ENCODE assay signal across 1 cellular context in the genomic region with DNA sequence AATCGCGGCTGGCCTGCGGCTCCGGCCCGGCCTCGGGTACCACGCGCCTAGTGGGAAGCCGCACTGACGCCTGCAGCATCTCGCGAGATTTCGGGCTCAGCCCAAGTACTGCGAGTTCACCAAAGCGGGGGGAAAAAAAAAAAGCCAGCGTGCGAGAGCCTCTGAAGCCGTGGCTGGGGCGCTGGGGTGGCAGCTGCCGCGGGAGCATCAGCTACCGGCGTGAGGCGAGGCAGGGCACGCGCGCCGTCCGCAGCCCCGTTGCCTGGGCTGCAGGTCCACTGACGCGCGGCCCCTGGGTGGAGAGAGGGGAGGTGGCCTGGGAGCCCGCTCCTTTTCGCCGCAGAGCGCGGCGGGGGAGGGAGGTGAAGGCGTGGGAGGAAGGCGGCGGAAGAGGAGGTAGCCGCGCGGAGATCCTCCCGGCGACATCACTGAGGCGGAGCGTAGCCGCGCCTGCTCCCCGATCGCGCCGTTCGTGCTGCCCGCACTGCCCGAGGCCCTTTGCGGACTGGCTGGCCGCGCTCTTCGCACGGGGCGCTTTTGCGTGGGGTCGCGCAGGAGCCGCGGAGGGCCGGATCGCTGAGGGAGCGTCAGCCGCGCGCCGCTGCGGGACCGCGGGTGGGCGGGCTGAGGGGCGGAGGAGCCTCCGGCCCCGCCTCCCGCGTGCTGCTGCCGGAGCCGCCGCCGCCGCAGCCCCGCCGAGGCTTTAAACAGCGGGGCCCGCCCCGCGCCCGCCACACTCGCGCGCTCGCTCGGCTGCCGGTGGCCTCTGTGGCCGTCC.
TF ChIP-seq lines count a peak whose summit lies in the region.

A gene (plus strand): TSS at position 734 of the 778 bp plus-strand sequence. CDS start 189 bp downstream, outside the sequence.

TF ChIP-seq in K562, 482 proteins besides CTCF, POLR2A, EP300 and RAD21 (continued from another document and continues in another):
- TF ChIP-seq, protein P1, sequence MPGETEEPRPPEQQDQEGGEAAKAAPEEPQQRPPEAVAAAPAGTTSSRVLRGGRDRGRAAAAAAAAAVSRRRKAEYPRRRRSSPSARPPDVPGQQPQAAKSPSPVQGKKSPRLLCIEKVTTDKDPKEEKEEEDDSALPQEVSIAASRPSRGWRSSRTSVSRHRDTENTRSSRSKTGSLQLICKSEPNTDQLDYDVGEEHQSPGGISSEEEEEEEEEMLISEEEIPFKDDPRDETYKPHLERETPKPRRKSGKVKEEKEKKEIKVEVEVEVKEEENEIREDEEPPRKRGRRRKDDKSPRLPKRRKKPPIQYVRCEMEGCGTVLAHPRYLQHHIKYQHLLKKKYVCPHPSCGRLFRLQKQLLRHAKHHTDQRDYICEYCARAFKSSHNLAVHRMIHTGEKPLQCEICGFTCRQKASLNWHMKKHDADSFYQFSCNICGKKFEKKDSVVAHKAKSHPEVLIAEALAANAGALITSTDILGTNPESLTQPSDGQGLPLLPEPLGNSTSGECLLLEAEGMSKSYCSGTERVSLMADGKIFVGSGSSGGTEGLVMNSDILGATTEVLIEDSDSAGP (CRISPR knock-in tag; IDR thresholded peaks at IDR 0.05): peak; percentile 18; the same call in 1 of the 2 replicates
- TF ChIP-seq MCM5 (IDR thresholded peaks at IDR 0.05; ENCODE audit: low read depth) (no peak), BRCA1 (IDR thresholded peaks at IDR 0.05) (no peak), BRCA1 (CRISPR knock-in tag; IDR thresholded peaks at IDR 0.05) (no peak), IRF2 (CRISPR knock-in tag; IDR thresholded peaks at IDR 0.05) (no peak), ZNF217 (CRISPR knock-in tag; IDR thresholded peaks at IDR 0.05) (no peak), ZNF384 (IDR thresholded peaks at IDR 0.05; ENCODE audit: low read depth, low read length) (peak; percentile 96), KDM2B (CRISPR knock-in tag; IDR thresholded peaks at IDR 0.05) (0 out of 2 replicates have a peak, but pooled peaks have one; percentile 68), CXXC5 (CRISPR knock-in tag; IDR thresholded peaks at IDR 0.05) (peak; percentile 86), CHD4 (IDR thresholded peaks at IDR 0.05; ENCODE audit: insufficient read depth, insufficient replicate concordance, low read depth, low read length, poor library complexity, severe bottlenecking) (no peak), ETV1 (tag; conservative IDR thresholded peaks at IDR 0.05; ENCODE audit: low read depth) (no peak; the same call in 1 of the 2 replicates), PHTF2 (CRISPR knock-in tag; IDR thresholded peaks at IDR 0.05) (no peak), HDAC1 (IDR thresholded peaks at IDR 0.05) (peak in 1 of 2 experiments; percentile 89; a peak in 2 of 4 replicates), ZNF146 (CRISPR knock-in tag; IDR thresholded peaks at IDR 0.05; ENCODE audit: unreplicated experiment) (no peak), RCOR1 (IDR thresholded peaks at IDR 0.05; ENCODE audit: borderline replicate concordance in 1 of 2, low read depth in 2 of 2, low read length in 2 of 2) (peak in 1 of 2 experiments; percentile 10; a peak in 2 of 4 replicates), DMBX1 (CRISPR knock-in tag; IDR thresholded peaks at IDR 0.05; ENCODE audit: borderline replicate concordance) (no peak), CBX8 (IDR thresholded peaks at IDR 0.05; ENCODE audit: borderline replicate concordance, extremely low read depth, low read depth, low read length, poor library complexity, severe bottlenecking) (no peak), LEF1 (IDR thresholded peaks at IDR 0.05) (no peak), HMG20B (CRISPR knock-in tag; IDR thresholded peaks at IDR 0.05) (no peak), SLC30A9 (CRISPR knock-in tag; IDR thresholded peaks at IDR 0.05) (no peak), HNRNPLL (IDR thresholded peaks at IDR 0.05; ENCODE audit: low read depth, low read length, poor library complexity, severe bottlenecking) (peak; percentile 64), GATA2 (CRISPR knock-in tag; IDR thresholded peaks at IDR 0.05) (no peak), ZNF140 (CRISPR knock-in tag; IDR thresholded peaks at IDR 0.05) (no peak), ZNF12 (CRISPR knock-in tag; IDR thresholded peaks at IDR 0.05) (peak; percentile 38; the same call in 1 of the 2 replicates), TEAD1 (CRISPR knock-in tag; IDR thresholded peaks at IDR 0.05) (peak in 1 of 2 experiments; percentile 82; a peak in 2 of 4 replicates), TARDBP (IDR thresholded peaks at IDR 0.05) (0 out of 2 replicates have a peak, but pooled peaks have one; percentile 30)
- TF ChIP-seq, protein P2, sequence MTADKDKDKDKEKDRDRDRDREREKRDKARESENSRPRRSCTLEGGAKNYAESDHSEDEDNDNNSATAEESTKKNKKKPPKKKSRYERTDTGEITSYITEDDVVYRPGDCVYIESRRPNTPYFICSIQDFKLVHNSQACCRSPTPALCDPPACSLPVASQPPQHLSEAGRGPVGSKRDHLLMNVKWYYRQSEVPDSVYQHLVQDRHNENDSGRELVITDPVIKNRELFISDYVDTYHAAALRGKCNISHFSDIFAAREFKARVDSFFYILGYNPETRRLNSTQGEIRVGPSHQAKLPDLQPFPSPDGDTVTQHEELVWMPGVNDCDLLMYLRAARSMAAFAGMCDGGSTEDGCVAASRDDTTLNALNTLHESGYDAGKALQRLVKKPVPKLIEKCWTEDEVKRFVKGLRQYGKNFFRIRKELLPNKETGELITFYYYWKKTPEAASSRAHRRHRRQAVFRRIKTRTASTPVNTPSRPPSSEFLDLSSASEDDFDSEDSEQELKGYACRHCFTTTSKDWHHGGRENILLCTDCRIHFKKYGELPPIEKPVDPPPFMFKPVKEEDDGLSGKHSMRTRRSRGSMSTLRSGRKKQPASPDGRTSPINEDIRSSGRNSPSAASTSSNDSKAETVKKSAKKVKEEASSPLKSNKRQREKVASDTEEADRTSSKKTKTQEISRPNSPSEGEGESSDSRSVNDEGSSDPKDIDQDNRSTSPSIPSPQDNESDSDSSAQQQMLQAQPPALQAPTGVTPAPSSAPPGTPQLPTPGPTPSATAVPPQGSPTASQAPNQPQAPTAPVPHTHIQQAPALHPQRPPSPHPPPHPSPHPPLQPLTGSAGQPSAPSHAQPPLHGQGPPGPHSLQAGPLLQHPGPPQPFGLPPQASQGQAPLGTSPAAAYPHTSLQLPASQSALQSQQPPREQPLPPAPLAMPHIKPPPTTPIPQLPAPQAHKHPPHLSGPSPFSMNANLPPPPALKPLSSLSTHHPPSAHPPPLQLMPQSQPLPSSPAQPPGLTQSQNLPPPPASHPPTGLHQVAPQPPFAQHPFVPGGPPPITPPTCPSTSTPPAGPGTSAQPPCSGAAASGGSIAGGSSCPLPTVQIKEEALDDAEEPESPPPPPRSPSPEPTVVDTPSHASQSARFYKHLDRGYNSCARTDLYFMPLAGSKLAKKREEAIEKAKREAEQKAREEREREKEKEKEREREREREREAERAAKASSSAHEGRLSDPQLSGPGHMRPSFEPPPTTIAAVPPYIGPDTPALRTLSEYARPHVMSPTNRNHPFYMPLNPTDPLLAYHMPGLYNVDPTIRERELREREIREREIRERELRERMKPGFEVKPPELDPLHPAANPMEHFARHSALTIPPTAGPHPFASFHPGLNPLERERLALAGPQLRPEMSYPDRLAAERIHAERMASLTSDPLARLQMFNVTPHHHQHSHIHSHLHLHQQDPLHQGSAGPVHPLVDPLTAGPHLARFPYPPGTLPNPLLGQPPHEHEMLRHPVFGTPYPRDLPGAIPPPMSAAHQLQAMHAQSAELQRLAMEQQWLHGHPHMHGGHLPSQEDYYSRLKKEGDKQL (CRISPR knock-in tag; IDR thresholded peaks at IDR 0.05; ENCODE audit: borderline replicate concordance): no peak
- TF ChIP-seq, protein P3, sequence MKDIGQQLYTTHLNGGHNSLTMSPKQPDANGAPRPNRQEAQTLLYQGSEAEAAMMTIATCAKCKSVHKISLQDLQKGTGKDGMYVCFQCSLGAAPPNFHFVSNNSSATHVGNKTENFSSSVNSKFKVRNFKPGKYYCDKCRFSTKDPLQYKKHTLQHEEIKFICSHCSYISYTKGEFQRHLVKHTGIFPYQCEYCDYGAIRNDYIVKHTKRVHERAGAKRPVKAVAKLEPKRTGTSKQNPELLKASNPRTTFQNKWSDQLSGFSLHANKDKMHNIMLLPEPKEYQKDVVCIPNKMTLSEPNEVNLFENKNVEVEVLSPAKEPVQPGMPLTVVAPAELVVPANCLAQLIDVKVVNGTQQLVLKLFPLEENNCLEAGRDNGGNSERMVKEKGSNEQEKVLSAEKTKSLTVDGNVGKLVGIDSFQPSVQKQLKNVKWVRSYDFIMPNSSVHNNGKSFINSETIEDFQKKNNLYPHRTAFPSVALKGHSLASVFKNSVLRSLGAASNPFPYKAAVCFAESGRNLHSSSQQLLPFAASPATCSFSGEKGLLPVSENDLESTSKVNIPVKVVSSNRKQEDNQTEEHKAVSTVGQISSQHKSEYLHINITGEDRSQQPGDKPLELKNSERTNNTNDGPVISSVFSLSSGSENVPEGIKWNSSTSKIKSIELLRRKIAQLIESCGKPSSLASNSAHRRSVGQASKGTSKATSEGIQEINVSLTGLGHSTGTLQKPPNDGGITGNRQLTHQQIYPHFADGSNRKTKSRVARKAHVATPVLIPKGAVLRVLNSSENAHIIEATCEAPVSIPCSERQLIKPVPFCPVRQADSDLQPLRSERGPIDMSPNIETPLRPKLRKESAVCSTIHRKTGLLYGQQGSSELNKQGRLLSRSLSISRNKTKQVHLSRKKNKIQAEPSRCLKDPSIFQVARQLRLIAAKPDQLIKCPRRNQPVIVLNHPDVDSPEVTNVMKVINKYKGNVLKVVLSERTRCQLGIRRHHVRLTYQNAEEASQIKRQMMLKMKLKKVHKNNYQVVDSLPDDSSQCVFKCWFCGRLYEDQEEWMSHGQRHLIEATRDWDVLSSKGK (CRISPR knock-in tag; IDR thresholded peaks at IDR 0.05): no peak
- TF ChIP-seq, protein P4, sequence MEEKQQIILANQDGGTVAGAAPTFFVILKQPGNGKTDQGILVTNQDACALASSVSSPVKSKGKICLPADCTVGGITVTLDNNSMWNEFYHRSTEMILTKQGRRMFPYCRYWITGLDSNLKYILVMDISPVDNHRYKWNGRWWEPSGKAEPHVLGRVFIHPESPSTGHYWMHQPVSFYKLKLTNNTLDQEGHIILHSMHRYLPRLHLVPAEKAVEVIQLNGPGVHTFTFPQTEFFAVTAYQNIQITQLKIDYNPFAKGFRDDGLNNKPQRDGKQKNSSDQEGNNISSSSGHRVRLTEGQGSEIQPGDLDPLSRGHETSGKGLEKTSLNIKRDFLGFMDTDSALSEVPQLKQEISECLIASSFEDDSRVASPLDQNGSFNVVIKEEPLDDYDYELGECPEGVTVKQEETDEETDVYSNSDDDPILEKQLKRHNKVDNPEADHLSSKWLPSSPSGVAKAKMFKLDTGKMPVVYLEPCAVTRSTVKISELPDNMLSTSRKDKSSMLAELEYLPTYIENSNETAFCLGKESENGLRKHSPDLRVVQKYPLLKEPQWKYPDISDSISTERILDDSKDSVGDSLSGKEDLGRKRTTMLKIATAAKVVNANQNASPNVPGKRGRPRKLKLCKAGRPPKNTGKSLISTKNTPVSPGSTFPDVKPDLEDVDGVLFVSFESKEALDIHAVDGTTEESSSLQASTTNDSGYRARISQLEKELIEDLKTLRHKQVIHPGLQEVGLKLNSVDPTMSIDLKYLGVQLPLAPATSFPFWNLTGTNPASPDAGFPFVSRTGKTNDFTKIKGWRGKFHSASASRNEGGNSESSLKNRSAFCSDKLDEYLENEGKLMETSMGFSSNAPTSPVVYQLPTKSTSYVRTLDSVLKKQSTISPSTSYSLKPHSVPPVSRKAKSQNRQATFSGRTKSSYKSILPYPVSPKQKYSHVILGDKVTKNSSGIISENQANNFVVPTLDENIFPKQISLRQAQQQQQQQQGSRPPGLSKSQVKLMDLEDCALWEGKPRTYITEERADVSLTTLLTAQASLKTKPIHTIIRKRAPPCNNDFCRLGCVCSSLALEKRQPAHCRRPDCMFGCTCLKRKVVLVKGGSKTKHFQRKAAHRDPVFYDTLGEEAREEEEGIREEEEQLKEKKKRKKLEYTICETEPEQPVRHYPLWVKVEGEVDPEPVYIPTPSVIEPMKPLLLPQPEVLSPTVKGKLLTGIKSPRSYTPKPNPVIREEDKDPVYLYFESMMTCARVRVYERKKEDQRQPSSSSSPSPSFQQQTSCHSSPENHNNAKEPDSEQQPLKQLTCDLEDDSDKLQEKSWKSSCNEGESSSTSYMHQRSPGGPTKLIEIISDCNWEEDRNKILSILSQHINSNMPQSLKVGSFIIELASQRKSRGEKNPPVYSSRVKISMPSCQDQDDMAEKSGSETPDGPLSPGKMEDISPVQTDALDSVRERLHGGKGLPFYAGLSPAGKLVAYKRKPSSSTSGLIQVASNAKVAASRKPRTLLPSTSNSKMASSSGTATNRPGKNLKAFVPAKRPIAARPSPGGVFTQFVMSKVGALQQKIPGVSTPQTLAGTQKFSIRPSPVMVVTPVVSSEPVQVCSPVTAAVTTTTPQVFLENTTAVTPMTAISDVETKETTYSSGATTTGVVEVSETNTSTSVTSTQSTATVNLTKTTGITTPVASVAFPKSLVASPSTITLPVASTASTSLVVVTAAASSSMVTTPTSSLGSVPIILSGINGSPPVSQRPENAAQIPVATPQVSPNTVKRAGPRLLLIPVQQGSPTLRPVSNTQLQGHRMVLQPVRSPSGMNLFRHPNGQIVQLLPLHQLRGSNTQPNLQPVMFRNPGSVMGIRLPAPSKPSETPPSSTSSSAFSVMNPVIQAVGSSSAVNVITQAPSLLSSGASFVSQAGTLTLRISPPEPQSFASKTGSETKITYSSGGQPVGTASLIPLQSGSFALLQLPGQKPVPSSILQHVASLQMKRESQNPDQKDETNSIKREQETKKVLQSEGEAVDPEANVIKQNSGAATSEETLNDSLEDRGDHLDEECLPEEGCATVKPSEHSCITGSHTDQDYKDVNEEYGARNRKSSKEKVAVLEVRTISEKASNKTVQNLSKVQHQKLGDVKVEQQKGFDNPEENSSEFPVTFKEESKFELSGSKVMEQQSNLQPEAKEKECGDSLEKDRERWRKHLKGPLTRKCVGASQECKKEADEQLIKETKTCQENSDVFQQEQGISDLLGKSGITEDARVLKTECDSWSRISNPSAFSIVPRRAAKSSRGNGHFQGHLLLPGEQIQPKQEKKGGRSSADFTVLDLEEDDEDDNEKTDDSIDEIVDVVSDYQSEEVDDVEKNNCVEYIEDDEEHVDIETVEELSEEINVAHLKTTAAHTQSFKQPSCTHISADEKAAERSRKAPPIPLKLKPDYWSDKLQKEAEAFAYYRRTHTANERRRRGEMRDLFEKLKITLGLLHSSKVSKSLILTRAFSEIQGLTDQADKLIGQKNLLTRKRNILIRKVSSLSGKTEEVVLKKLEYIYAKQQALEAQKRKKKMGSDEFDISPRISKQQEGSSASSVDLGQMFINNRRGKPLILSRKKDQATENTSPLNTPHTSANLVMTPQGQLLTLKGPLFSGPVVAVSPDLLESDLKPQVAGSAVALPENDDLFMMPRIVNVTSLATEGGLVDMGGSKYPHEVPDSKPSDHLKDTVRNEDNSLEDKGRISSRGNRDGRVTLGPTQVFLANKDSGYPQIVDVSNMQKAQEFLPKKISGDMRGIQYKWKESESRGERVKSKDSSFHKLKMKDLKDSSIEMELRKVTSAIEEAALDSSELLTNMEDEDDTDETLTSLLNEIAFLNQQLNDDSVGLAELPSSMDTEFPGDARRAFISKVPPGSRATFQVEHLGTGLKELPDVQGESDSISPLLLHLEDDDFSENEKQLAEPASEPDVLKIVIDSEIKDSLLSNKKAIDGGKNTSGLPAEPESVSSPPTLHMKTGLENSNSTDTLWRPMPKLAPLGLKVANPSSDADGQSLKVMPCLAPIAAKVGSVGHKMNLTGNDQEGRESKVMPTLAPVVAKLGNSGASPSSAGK (IDR thresholded peaks at IDR 0.05): peak; percentile 97
- TF ChIP-seq, protein P5, sequence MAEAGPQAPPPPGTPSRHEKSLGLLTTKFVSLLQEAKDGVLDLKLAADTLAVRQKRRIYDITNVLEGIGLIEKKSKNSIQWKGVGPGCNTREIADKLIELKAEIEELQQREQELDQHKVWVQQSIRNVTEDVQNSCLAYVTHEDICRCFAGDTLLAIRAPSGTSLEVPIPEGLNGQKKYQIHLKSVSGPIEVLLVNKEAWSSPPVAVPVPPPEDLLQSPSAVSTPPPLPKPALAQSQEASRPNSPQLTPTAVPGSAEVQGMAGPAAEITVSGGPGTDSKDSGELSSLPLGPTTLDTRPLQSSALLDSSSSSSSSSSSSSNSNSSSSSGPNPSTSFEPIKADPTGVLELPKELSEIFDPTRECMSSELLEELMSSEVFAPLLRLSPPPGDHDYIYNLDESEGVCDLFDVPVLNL (CRISPR knock-in tag; IDR thresholded peaks at IDR 0.05; ENCODE audit: low read depth): 0 out of 2 replicates have a peak, but pooled peaks have one; percentile 60
